ENCODE assay signal across 18 cellular contexts in the genomic region with DNA sequence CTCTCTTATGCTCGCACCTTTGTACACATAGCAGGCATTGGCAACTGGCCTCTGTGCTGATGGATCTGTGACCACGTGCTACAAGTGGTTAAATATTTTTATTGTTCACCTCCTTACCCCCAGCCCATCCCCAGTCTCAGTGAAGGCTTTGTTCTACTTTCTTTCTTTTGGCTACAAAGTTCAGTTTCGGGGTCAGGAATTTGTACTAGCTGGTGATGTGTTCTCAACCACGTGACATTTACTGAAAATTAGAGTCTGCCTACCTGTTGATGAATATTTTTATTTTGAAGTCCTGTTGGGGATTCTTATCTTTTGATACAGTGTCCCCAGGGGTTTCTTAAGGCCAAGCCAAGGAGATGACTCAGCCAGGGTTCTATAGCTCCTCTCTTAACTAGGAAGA. TPM values are rescaled to one million over a fixed set of nuclear protein-coding genes. Genes with fewer than 3 reads are reported as not detected.
"Had no signal": no experiment of that assay in that cellular context is flagged by ENCODE, and none has a peak within 500 bp of the region (broad histone marks: within the 10 kb centered on the region; RNA-seq: fewer than 3 reads in every experiment).

No MANE protein-coding gene starts in this region.

- ATAC-seq: activated CD8-positive, alpha-beta T cell treated with anti-CD3 and anti-CD28 coated beads, Interleukin-2, amount 10 ng/mL, durations not matched to agents 7 days and 5 days; heart right ventricle; right cardiac atrium; stimulated activated memory B cell treated with anti-CD40 and anti-IgM and Interleukin-4, amounts not matched to agents 10 μg/mL and 1 μg/mL and 100 μg/mL, for 72 hours; WTC11 had no signal

- H3K9me3 ChIP-seq: colonic mucosa, esophagus squamous epithelium, heart right ventricle, spleen, suprapubic skin, upper lobe of left lung had no signal

- DNase-seq: activated CD4-positive, alpha-beta T cell treated with anti-CD3 and anti-CD28 coated beads for 48 hours; activated CD8-positive, alpha-beta memory T cell treated with anti-CD3 and anti-CD28 coated beads, Interleukin-2, amount 50 U/mL, for 48 hours; activated CD8-positive, alpha-beta T cell treated with anti-CD3 and anti-CD28 coated beads, Interleukin-2, amount 10 ng/mL, durations not matched to agents 7 days and 5 days; caudate nucleus; colonic mucosa; esophagus squamous epithelium; heart right ventricle; right cardiac atrium; spleen; stimulated activated CD4-positive, alpha-beta T cell treated with anti-CD3 and anti-CD28 coated beads, Interleukin-1b, Interleukin-23, amount 100 ng/mL, for 48 hours; upper lobe of left lung had no signal

- H3K27ac ChIP-seq: colonic mucosa, esophagus squamous epithelium, heart right ventricle, spleen, suprapubic skin, upper lobe of left lung had no signal

- FAIRE-seq: astrocyte had no signal

- H3K4me1 Mint-ChIP-seq: stimulated activated memory B cell treated with anti-CD40 and anti-IgM and Interleukin-4, amounts not matched to agents 10 μg/mL and 1 μg/mL and 100 μg/mL, for 72 hours had no signal

- H3K27me3 ChIP-seq: colonic mucosa, esophagus squamous epithelium, heart right ventricle, spleen, suprapubic skin, upper lobe of left lung had no signal

- H3K9me3 Mint-ChIP-seq: stimulated activated memory B cell treated with anti-CD40 and anti-IgM and Interleukin-4, amounts not matched to agents 10 μg/mL and 1 μg/mL and 100 μg/mL, for 72 hours; T-helper 1 cell treated with Interleukin-12 subunit alpha and Interleukin-12 subunit beta and Interleukin-4 antibody, amounts not matched to agents 30 μg/mL and 1 μg/mL, for 36 hours had no signal

- H3K27me3 Mint-ChIP-seq: stimulated activated memory B cell treated with anti-CD40 and anti-IgM and Interleukin-4, amounts not matched to agents 10 μg/mL and 1 μg/mL and 100 μg/mL, for 72 hours had no signal

- H3K4me1 ChIP-seq: colonic mucosa, esophagus squamous epithelium, heart right ventricle, spleen, suprapubic skin, upper lobe of left lung had no signal

- H3K4me3 ChIP-seq: colonic mucosa, esophagus squamous epithelium, heart right ventricle, spleen, suprapubic skin, upper lobe of left lung had no signal

- H3K36me3 Mint-ChIP-seq: stimulated activated memory B cell treated with anti-CD40 and anti-IgM and Interleukin-4, amounts not matched to agents 10 μg/mL and 1 μg/mL and 100 μg/mL, for 72 hours; WTC11 had no signal

- H3K36me3 ChIP-seq: colonic mucosa, esophagus squamous epithelium, heart right ventricle, spleen, suprapubic skin, upper lobe of left lung had no signal

- H3K27ac Mint-ChIP-seq: activated CD8-positive, alpha-beta T cell treated with anti-CD3 and anti-CD28 coated beads, Interleukin-2, amount 10 ng/mL, durations not matched to agents 7 days and 5 days; stimulated activated memory B cell treated with anti-CD40 and anti-IgM and Interleukin-4, amounts not matched to agents 10 μg/mL and 1 μg/mL and 100 μg/mL, for 72 hours; T-helper 1 cell treated with Interleukin-12 subunit alpha and Interleukin-12 subunit beta and Interleukin-4 antibody, amounts not matched to agents 30 μg/mL and 1 μg/mL, for 36 hours; WTC11 had no signal

- H3K4me3 Mint-ChIP-seq: activated CD8-positive, alpha-beta T cell treated with anti-CD3 and anti-CD28 coated beads, Interleukin-2, amount 10 ng/mL, durations not matched to agents 7 days and 5 days; stimulated activated memory B cell treated with anti-CD40 and anti-IgM and Interleukin-4, amounts not matched to agents 10 μg/mL and 1 μg/mL and 100 μg/mL, for 72 hours; T-helper 1 cell treated with Interleukin-12 subunit alpha and Interleukin-12 subunit beta and Interleukin-4 antibody, amounts not matched to agents 30 μg/mL and 1 μg/mL, for 36 hours; WTC11 had no signal

RNA-seq across cellular contexts. Expression of a gene that starts 47.8 kb away (rescaled TPM):
- total RNA-seq: activated CD8-positive, alpha-beta T cell treated with anti-CD3 and anti-CD28 coated beads, Interleukin-2, amount 10 ng/mL, durations not matched to agents 7 days and 5 days; astrocyte; colonic mucosa; esophagus squamous epithelium; heart right ventricle; kidney epithelial cell; lower leg skin; right cardiac atrium; spleen; suprapubic skin; upper lobe of left lung; WTC11 had no signal
- polyA plus RNA-seq: heart right ventricle, right cardiac atrium had no signal
